ENCODE assay signal across 6 cellular contexts in genomic region chr4:12265554-12265953, GRCh38.
"Had no signal": no experiment of that assay in that cellular context is flagged by ENCODE, and none has a peak within 500 bp of the region (broad histone marks: within the 10 kb centered on the region; RNA-seq: fewer than 3 reads in every experiment).

No MANE protein-coding gene starts in this region.

- ATAC-seq: GM12878 had no signal

- FAIRE-seq: GM12878, GM12891, GM18507, GM19239 had no signal

- H3K4me3 ChIP-seq: GM12878 had no signal

- DNase-seq: GDM1, GF-D8 had no signal
